ENCODE assay signal across 18 cellular contexts in the genomic region with DNA sequence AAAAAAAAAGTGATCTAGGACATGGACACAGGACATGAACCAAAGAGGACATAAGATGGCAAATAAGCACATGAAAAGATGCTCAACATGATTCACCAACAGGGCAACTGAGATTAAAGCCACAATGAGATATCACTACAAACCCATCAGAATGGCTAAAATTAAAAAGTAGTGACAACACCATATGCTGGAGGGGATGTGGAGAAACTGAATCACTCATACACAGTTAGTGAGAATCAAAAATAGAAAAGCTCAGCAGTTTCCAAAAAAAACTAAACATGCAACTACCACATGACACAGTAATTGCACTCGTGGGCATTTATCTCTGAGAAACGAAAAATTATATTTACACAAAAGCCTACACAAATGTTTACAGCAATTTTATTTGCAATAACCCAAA. TPM values are rescaled to one million over a fixed set of nuclear protein-coding genes. Genes with fewer than 3 reads are reported as not detected.
A peak's percentile ranks its signal among the peaks of the same experiment; 100 is the strongest.
DNase-seq lines count a peak whose midpoint lies in the region; ATAC-seq and TF ChIP-seq lines count a peak whose summit lies in the region.
"Had no signal": no experiment of that assay in that cellular context is flagged by ENCODE, and none has a peak within 500 bp of the region (broad histone marks: within the 10 kb centered on the region; RNA-seq: fewer than 3 reads in every experiment).

No MANE protein-coding gene starts in this region.

- DNase-seq in BJ (ENCODE audit: low read depth) = peak; percentile 66
- peak; percentile 46 for DNase-seq in LHCN-M2 (ENCODE audit: low read depth)
- DNase-seq in coronary artery (ENCODE audit: low spot score) = no peak
- no peak for DNase-seq in NCI-H748 treated with DMSO at 0.1 percent for 48 hours (lab: John Stamatoyannopoulos, UW)
- no peak for DNase-seq in AML-193 (lab: John Stamatoyannopoulos, UW)
- DNase-seq in activated CD8-positive, alpha-beta memory T cell treated with anti-CD3 and anti-CD28 coated beads, Interleukin-2, amount 50 U/mL, for 4 hours = no peak
- DNase-seq: activated CD8-positive, alpha-beta memory T cell treated with anti-CD3 and anti-CD28 coated beads, Interleukin-2, amount 50 U/mL, for 48 hours; anterior cingulate cortex; DMS79 treated with DMSO at 0.1 percent for 48 hours; mucosa of descending colon; NCI-H1092 treated with DMSO at 0.1 percent for 48 hours; posterior cingulate gyrus; upper lobe of right lung; WERI-Rb-1 had no signal

- CTCF ChIA-PET in BJ (lab: Yijun Ruan, JAX) = interaction anchor here (0.6 to 1.8 kb wide), 4 partner anchors 24 to 57 kb away, joined by 3 read pairs; no protein-coding TSS in a partner anchor

- H3K27me3 ChIP-seq in BJ (ENCODE audit: control insufficient read depth, insufficient read depth, low read length) (no peaks in the 10 kb centered on the region), rectal smooth muscle tissue (ENCODE audit: control insufficient read depth, insufficient read depth, low read length) (no peaks in the 10 kb centered on the region)
- H3K27me3 ChIP-seq: upper lobe of right lung had no signal

- H3K4me3 ChIP-seq in BJ (ENCODE audit: low read depth, low read length) (no peak overlapping the region), coronary artery (no peak overlapping the region), rectal smooth muscle tissue (ENCODE audit: low read length) (no peak overlapping the region)
- H3K4me3 ChIP-seq: GM12878, mucosa of descending colon, upper lobe of right lung had no signal

- no peak for ATAC-seq in HG03175 (IDR thresholded peaks at IDR 0.05; ENCODE audit: unreplicated experiment)
- ATAC-seq: GM12878, mucosa of descending colon, upper lobe of right lung had no signal

- H3K4me1 ChIP-seq in rectal smooth muscle tissue (ENCODE audit: control insufficient read depth, insufficient read depth, low read length) = peaks cover 5% of the 10 kb centered on the region
- H3K4me1 ChIP-seq: upper lobe of right lung had no signal

- TF ChIP-seq CTCF in BJ (IDR thresholded peaks at IDR 0.05; ENCODE audit: insufficient read depth, low read depth, low read length) (no peak), coronary artery (IDR thresholded peaks at IDR 0.05) (no peak)

- no peak overlapping the region for H3K9ac ChIP-seq in rectal smooth muscle tissue (ENCODE audit: low read length)

- H3K27ac ChIP-seq in coronary artery = peak overlapping the region; percentile 74 to 80
- H3K27ac ChIP-seq in rectal smooth muscle tissue (ENCODE audit: low read depth, low read length) = peak overlapping the region; percentile 45
- H3K27ac ChIP-seq: C4-2B, upper lobe of right lung, WERI-Rb-1 had no signal

- no peaks in the 10 kb centered on the region for H3K36me3 ChIP-seq in BJ (ENCODE audit: control insufficient read depth, insufficient read depth, low read length)
- H3K36me3 ChIP-seq in rectal smooth muscle tissue (ENCODE audit: control insufficient read depth, insufficient read depth, low read length) = no peaks in the 10 kb centered on the region
- H3K36me3 ChIP-seq: upper lobe of right lung, WERI-Rb-1 had no signal

- POLR2A ChIA-PET in BJ (lab: Charles Lee) = no interaction called here

RNA-seq across cellular contexts. Expression of gene ACKR4, which starts 27.9 kb away (rescaled TPM):
- 26.7 and 42.8 TPM in 2 replicates for polyA plus RNA-seq in BJ (2011; rRNA removed)
- 7.4 and 8.3 TPM in 2 replicates for polyA minus RNA-seq in BJ (2011; rRNA and poly(A)+ RNA removed)
- not detected in 2 replicates for total RNA-seq in LHCN-M2 (2014; rRNA removed)
- 0.12 TPM for polyA plus RNA-seq in LHCN-M2 (2012)

Comparison
In these comparisons a context has a peak if more than half of its experiments do, and no peak if none do; other contexts are left out.
1. DNase-seq: peak in BJ (single experiment) and LHCN-M2 (single experiment); none in coronary artery (single experiment), NCI-H748 treated with DMSO at 0.1 percent for 48 hours (single experiment), AML-193 (0 of 2) and activated CD8-positive, alpha-beta memory T cell treated with anti-CD3 and anti-CD28 coated beads, Interleukin-2, amount 50 U/mL, for 4 hours (single experiment).